In the genomic region with DNA sequence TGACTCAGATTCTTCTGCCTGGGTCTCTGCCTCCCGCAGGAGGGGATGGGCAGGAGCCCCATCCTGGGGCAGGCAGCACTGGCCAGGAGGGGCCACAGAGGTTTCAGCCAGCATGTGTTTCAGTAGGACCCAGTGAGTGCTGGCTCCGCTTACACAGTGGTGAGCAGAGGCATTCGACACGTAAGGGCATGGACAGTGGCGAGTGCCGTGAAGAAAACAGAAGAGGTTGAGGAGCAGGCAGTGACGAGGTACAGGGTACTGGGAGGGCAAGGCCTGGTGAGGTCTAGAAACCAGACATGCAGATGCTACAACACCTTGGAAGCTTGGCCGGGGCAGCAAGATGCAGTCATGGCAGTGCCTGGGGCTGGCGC, we compare ENCODE assay signal across 21 cellular contexts. TPM values are rescaled to one million over a fixed set of nuclear protein-coding genes. Genes with fewer than 3 reads are reported as not detected.
"Had no signal": no experiment of that assay in that cellular context is flagged by ENCODE, and none has a peak within 500 bp of the region (broad histone marks: within the 10 kb centered on the region; RNA-seq: fewer than 3 reads in every experiment).

No MANE protein-coding gene starts in this region.

- DNase-seq: activated CD4-positive, alpha-beta T cell treated with anti-CD3 and anti-CD28 coated beads for 1 hour; activated CD4-positive, alpha-beta T cell treated with anti-CD3 and anti-CD28 coated beads, Interleukin-2, amount 50 U/mL, for 4 hours; activated naive CD4-positive, alpha-beta T cell treated with anti-CD3 and anti-CD28 coated beads for 36 hours; activated naive CD8-positive, alpha-beta T cell treated with anti-CD3 and anti-CD28 coated beads, Interleukin-2, amount 50 U/mL, for 24 hours; effector CD4-positive, alpha-beta T cell; foreskin fibroblast; lower lobe of right lung; naive B cell; nucleus accumbens; right cardiac atrium; small intestine; stimulated activated CD4-positive, alpha-beta T cell treated with anti-CD3 and anti-CD28 coated beads, Interleukin-4, amount 100 ng/mL, for 24 hours; stimulated activated naive CD8-positive, alpha-beta T cell treated with anti-CD3 and anti-CD28 coated beads, Interleukin-15, Interleukin-2, amounts not matched to agents 100 U/mL and 50 U/mL, for 24 hours; T-helper 1 cell; T1000; trophoblast cell had no signal

- H3K36me3 ChIP-seq: ascending aorta, lower lobe of right lung had no signal

- H3K9me3 ChIP-seq: ascending aorta, lower lobe of right lung had no signal

- H3K4me1 ChIP-seq: ascending aorta, lower lobe of right lung had no signal

- ATAC-seq: activated naive CD8-positive, alpha-beta T cell treated with anti-CD3 and anti-CD28 coated beads, Interleukin-2, amount 50 U/mL, for 24 hours; activated T-helper 17 cell treated with anti-CD3 and anti-CD28 coated beads, Interleukin-2, amount 50 U/mL, for 72 hours; SK-N-SH treated with all-trans-retinoic acid at 6 μM for 48 hours; stimulated activated naive CD8-positive, alpha-beta T cell treated with anti-CD3 and anti-CD28 coated beads, Interleukin-15, Interleukin-2, amounts not matched to agents 100 U/mL and 50 U/mL, for 24 hours had no signal

- H3K4me1 Mint-ChIP-seq: activated naive CD8-positive, alpha-beta T cell treated with anti-CD3 and anti-CD28 coated beads, Interleukin-2, amount 50 U/mL, for 24 hours; activated T-helper 17 cell treated with anti-CD3 and anti-CD28 coated beads, Interleukin-2, amount 50 U/mL, for 72 hours had no signal

- H3K4me3 Mint-ChIP-seq: activated naive CD4-positive, alpha-beta T cell treated with anti-CD3 and anti-CD28 coated beads for 36 hours; activated naive CD8-positive, alpha-beta T cell treated with anti-CD3 and anti-CD28 coated beads, Interleukin-2, amount 50 U/mL, for 24 hours; activated T-helper 17 cell treated with anti-CD3 and anti-CD28 coated beads, Interleukin-2, amount 50 U/mL, for 72 hours; naive B cell had no signal

- H3K36me3 Mint-ChIP-seq: naive B cell had no signal

- H3K27ac Mint-ChIP-seq: activated naive CD4-positive, alpha-beta T cell treated with anti-CD3 and anti-CD28 coated beads for 36 hours; activated naive CD8-positive, alpha-beta T cell treated with anti-CD3 and anti-CD28 coated beads, Interleukin-2, amount 50 U/mL, for 24 hours; activated T-helper 17 cell treated with anti-CD3 and anti-CD28 coated beads, Interleukin-2, amount 50 U/mL, for 72 hours had no signal

- H3K9me3 Mint-ChIP-seq: activated naive CD4-positive, alpha-beta T cell treated with anti-CD3 and anti-CD28 coated beads for 36 hours; activated naive CD8-positive, alpha-beta T cell treated with anti-CD3 and anti-CD28 coated beads, Interleukin-2, amount 50 U/mL, for 24 hours; activated T-helper 17 cell treated with anti-CD3 and anti-CD28 coated beads, Interleukin-2, amount 50 U/mL, for 72 hours; naive B cell had no signal

- H3K4me3 ChIP-seq: ascending aorta, lower lobe of right lung had no signal

- FAIRE-seq: bronchial epithelial cell, colon, small intestine had no signal

- H3K27ac ChIP-seq: ascending aorta, lower lobe of right lung had no signal

- H3K27me3 ChIP-seq: ascending aorta had no signal

RNA-seq across cellular contexts. Expression of gene CACNA1B, which starts 41.5 kb away (rescaled TPM):
- total RNA-seq: ascending aorta, bronchial epithelial cell had no signal
